ENCODE assay signal across 20 cellular contexts in the genomic region with DNA sequence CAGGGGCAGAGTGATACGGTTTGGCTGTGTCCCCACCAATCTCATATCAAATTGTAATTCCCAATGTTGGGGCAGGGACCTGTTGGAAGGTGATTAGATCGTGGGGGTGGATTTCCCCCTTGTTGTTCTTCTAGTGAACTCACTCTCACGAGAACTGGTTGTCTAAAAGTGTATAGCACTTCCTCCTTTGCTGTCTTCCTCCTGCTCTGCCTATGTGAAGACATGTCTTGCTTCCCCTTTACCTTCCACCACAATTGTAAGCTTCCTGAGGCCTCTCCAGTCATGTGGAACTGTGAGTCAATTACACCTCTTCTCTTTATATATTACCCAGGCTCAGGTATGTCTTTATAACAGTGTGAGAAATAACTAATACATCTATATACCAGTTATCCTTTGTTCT.
DNase-seq lines count a peak whose midpoint lies in the region; ATAC-seq, FAIRE-seq and TF ChIP-seq lines count a peak whose summit lies in the region.
"Had no signal": no experiment of that assay in that cellular context is flagged by ENCODE, and none has a peak within 500 bp of the region (broad histone marks: within the 10 kb centered on the region; RNA-seq: fewer than 3 reads in every experiment).

No MANE protein-coding gene starts in this region.

- no peak overlapping the region for H2AFZ ChIP-seq in GM12878 (ENCODE audit: control insufficient read depth, low read depth, low read length)
- no peak overlapping the region for H2AFZ ChIP-seq in hepatocyte

- in situ Hi-C loops in GM12878 (cut with MboI): no loop called here

- H3K4me3 ChIP-seq in GM12878 (no peak overlapping the region), hepatocyte (no peak overlapping the region), upper lobe of left lung (no peak overlapping the region)
- H3K4me3 ChIP-seq: MG63 had no signal

- 0% methylated on average over 3 of the region's 3 CpGs for WGBS in GM12878 (ENCODE audit: insufficient coverage, insufficient replicate concordance, low lambda C conversion rate, missing lambda C conversion rate)
- WGBS in hepatocyte (ENCODE audit: low lambda C conversion rate, missing lambda C conversion rate): 93% methylated on average over 3 of the region's 3 CpGs
- 68 to 69% methylated on average over 3 of the region's 3 CpGs for WGBS in upper lobe of left lung, 2 donors

- no TSS peak for BruUV-seq in GM12878 (replicated peaks; lab: Mats Ljungman, UMichigan)

- intact Hi-C loops in GM12878 (cut with micrococcal nuclease; ENCODE audit: unreplicated experiment): no loop called here

- H3K9me3 ChIP-seq in GM12878 (replicated peaks; ENCODE audit: control insufficient read depth, insufficient read depth, low read length) (no peaks in the 10 kb centered on the region), hepatocyte (ENCODE audit: low read depth) (no peaks in the 10 kb centered on the region), upper lobe of left lung (no peaks in the 10 kb centered on the region)
- H3K9me3 ChIP-seq: MG63, SK-N-SH had no signal

- no peaks in the 10 kb centered on the region for H3K9me2 ChIP-seq in hepatocyte (replicated peaks; ENCODE audit: insufficient read depth)
- H3K9me2 ChIP-seq: SK-N-SH had no signal

- no peaks in the 10 kb centered on the region for H4K20me1 ChIP-seq in GM12878 (ENCODE audit: control insufficient read depth, insufficient read depth)
- no peaks in the 10 kb centered on the region for H4K20me1 ChIP-seq in hepatocyte (ENCODE audit: insufficient read depth, poor library complexity, severe bottlenecking)

- H3K27ac ChIP-seq in GM12878 (ENCODE audit: control insufficient read depth, insufficient read depth) (no peak overlapping the region), hepatocyte (no peak overlapping the region), upper lobe of left lung (no peak overlapping the region)

- DNase-seq in SIG-M5 treated with dmso at 0.1 percent for 504 hours (lab: John Stamatoyannopoulos, UW; ENCODE audit: unreplicated experiment) (peak; percentile 14), SIG-M5 (lab: John Stamatoyannopoulos, UW) (no peak), MV-4-11 (lab: John Stamatoyannopoulos, UW) (peak; percentile 54), OCI-M1 (lab: John Stamatoyannopoulos, UW) (peak; percentile 75), GM12878 (ENCODE audit: low read depth, low spot score) (no peak), hepatocyte (ENCODE audit: low spot score) (no peak), HT-29 (ENCODE audit: low spot score) (no peak), upper lobe of left lung (no peak)
- DNase-seq: 8988T, H9, IMR-90, Karpas-422, MG63, NCI-H1417, NCI-H1930, NCI-H226, NCI-H526, Right ventricle myocardium superior, SK-N-SH had no signal

- no peaks in the 10 kb centered on the region for H3K79me2 ChIP-seq in GM12878 (ENCODE audit: control insufficient read depth, insufficient read depth, low read length)
- H3K79me2 ChIP-seq in hepatocyte: no peaks in the 10 kb centered on the region

- no peak overlapping the region for H3K9ac ChIP-seq in GM12878 (ENCODE audit: control insufficient read depth, insufficient read depth, low read length)
- H3K9ac ChIP-seq: SK-N-SH had no signal

- SMC1A ChIA-PET in GM12878 (lab: Charles Lee; ENCODE audit: uncharacterized antibody, unreplicated experiment): no interaction called here

- POLR2A ChIA-PET in GM12878 (lab: Charles Lee): no interaction called here

- CTCF ChIA-PET in GM12878 (lab: Yijun Ruan, JAX): no interaction called here

- no peak for TF ChIP-seq POLR2A in GM12878 (IDR thresholded peaks at IDR 0.05; ENCODE audit: low read depth, low read length)
- no peak for TF ChIP-seq POLR2A in upper lobe of left lung (IDR thresholded peaks at IDR 0.05)

- no peak for FAIRE-seq in GM12878 (lab: Jason Lieb, UNC)
- FAIRE-seq: GM12892 had no signal

- TF ChIP-seq CTCF in GM12878 (IDR thresholded peaks at IDR 0.05 in 2 of 3, conservative IDR thresholded peaks at IDR 0.05 in 1 of 3; ENCODE audit: control insufficient read depth in 2 of 3, extremely low read depth in 1 of 3, insufficient read depth in 1 of 3, low read depth in 3 of 3, low read length in 3 of 3) (no peak), hepatocyte (IDR thresholded peaks at IDR 0.05; ENCODE audit: poor library complexity) (no peak), upper lobe of left lung (IDR thresholded peaks at IDR 0.05) (no peak)

- no peaks in the 10 kb centered on the region for H3K27me3 ChIP-seq in GM12878 (replicated peaks in 1 of 2; ENCODE audit: control insufficient read depth in 2 of 2, insufficient read depth in 2 of 2, low read length in 1 of 2)
- no peaks in the 10 kb centered on the region for H3K27me3 ChIP-seq in hepatocyte
- H3K27me3 ChIP-seq in upper lobe of left lung: no peaks in the 10 kb centered on the region
- H3K27me3 ChIP-seq: MG63 had no signal

- H3K36me3 ChIP-seq in GM12878 (ENCODE audit: control insufficient read depth in 2 of 2, insufficient read depth in 2 of 2, low read length in 1 of 2): no peaks in the 10 kb centered on the region
- no peaks in the 10 kb centered on the region for H3K36me3 ChIP-seq in hepatocyte (replicated peaks; ENCODE audit: insufficient read depth, low read depth)
- no peaks in the 10 kb centered on the region for H3K36me3 ChIP-seq in upper lobe of left lung
- H3K36me3 ChIP-seq: MG63 had no signal

- H3K4me1 ChIP-seq in GM12878 (ENCODE audit: control insufficient read depth, insufficient read depth, low read length) (no peaks in the 10 kb centered on the region), hepatocyte (ENCODE audit: insufficient read depth) (no peaks in the 10 kb centered on the region), upper lobe of left lung (no peaks in the 10 kb centered on the region)

- ATAC-seq in GM12878 (no peak), upper lobe of left lung (ENCODE audit: low FRiP score in 2 of 2) (no peak)

- no peak for TF ChIP-seq RAD21 in GM12878 (IDR thresholded peaks at IDR 0.05; ENCODE audit: insufficient read depth, low read depth, low read length)

- H3K4me2 ChIP-seq in GM12878 (ENCODE audit: control insufficient read depth, insufficient read depth) (no peak overlapping the region), hepatocyte (no peak overlapping the region)
- H3K4me2 ChIP-seq: SK-N-SH had no signal

- RAD21 ChIA-PET in GM12878 (lab: Charles Lee; ENCODE audit: unreplicated experiment): no interaction called here

- TF ChIP-seq EP300 in GM12878 (IDR thresholded peaks at IDR 0.05; ENCODE audit: borderline replicate concordance in 1 of 2, control insufficient read depth in 1 of 2, low read depth in 2 of 2, low read length in 2 of 2) (no peak), upper lobe of left lung (IDR thresholded peaks at IDR 0.05) (no peak)

TF ChIP-seq in GM12878, 131 proteins besides CTCF, POLR2A, EP300 and RAD21:
- no peak for TF ChIP-seq NFYA (IDR thresholded peaks at IDR 0.05; ENCODE audit: borderline replicate concordance, low read depth, low read length)
- peak; percentile 42; the same call in 1 of the 2 replicates for TF ChIP-seq SPI1 (IDR thresholded peaks at IDR 0.05; ENCODE audit: borderline replicate concordance, insufficient read depth, low read depth, low read length)

Comparison
In these comparisons a context has a peak if more than half of its experiments do, and no peak if none do; other contexts are left out.
1. DNase-seq: peak in SIG-M5 treated with dmso at 0.1 percent for 504 hours (single experiment), MV-4-11 (single experiment) and OCI-M1 (single experiment); none in SIG-M5 (single experiment), GM12878 (single experiment), hepatocyte (single experiment), HT-29 (single experiment) and upper lobe of left lung (0 of 2).